In the genomic region with DNA sequence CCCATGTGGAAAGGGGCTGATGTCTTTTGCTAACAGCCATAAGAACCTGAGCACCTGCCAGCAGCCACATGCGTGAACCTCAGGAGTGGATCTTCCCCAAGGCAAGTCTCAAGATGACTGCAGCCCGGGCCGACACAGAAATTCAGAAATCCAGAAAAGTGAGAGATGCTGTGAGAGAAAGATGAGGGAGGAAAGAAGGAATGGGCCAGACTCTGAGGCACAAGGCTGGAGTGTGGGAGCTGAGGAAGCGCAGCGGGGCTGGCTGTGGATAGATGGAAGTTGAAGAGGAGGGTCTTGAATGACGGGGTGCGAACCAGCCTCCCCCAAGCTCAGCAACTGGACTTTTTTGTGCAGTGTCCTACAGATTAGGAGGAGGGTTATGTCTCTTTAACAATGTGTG, we compare ENCODE assay signal across 23 cellular contexts.
DNase-seq lines count a peak whose midpoint lies in the region; ATAC-seq, FAIRE-seq and TF ChIP-seq lines count a peak whose summit lies in the region.
"Had no signal": no experiment of that assay in that cellular context is flagged by ENCODE, and none has a peak within 500 bp of the region (broad histone marks: within the 10 kb centered on the region; RNA-seq: fewer than 3 reads in every experiment).

No MANE protein-coding gene starts in this region.

- peaks cover 18% of the 10 kb centered on the region for H3K4me1 ChIP-seq in astrocyte (ENCODE audit: insufficient read depth, low read length)
- peaks cover 10 to 20% of the 10 kb centered on the region in 2 experiments for H3K4me1 ChIP-seq in trophoblast cell (ENCODE audit: control insufficient read depth in 1 of 2, insufficient read depth in 2 of 2, low read length in 2 of 2)
- peaks cover 32% of the 10 kb centered on the region for H3K4me1 ChIP-seq in stomach smooth muscle (ENCODE audit: control insufficient read depth, insufficient read depth, low read length)
- H3K4me1 ChIP-seq in ascending aorta: peaks cover 0 to 14% of the 10 kb centered on the region in 2 donors
- H3K4me1 ChIP-seq: Caco-2, HAP-1 had no signal

- H3K23ac ChIP-seq in trophoblast cell (ENCODE audit: low read length): no peak overlapping the region

- H3K9me3 ChIP-seq in astrocyte (ENCODE audit: insufficient read depth, low read depth, low read length): no peaks in the 10 kb centered on the region
- H3K9me3 ChIP-seq in trophoblast cell (ENCODE audit: insufficient read depth, low read depth, low read length): peaks cover 3% of the 10 kb centered on the region
- no peaks in the 10 kb centered on the region for H3K9me3 ChIP-seq in stomach smooth muscle (ENCODE audit: control insufficient read depth in 2 of 2, low read length in 2 of 2)
- H3K9me3 ChIP-seq in ascending aorta: no peaks in the 10 kb centered on the region
- H3K9me3 ChIP-seq: BLaER1 treated with 17β-estradiol and CSF1 and Interleukin-3, amounts not matched to agents 10 nM and 100 nM; Caco-2; HAP-1; SJSA1 had no signal

- H3K18ac ChIP-seq in trophoblast cell (ENCODE audit: low read length): peak overlapping the region; percentile 9

- no peaks in the 10 kb centered on the region for H3K9me3 Mint-ChIP-seq in astrocyte (ENCODE audit: unreplicated experiment)
- H3K9me3 Mint-ChIP-seq: CD4-positive, alpha-beta memory T cell; GM23338 had no signal

- peak overlapping the region; percentile 30 for H2BK120ac ChIP-seq in trophoblast cell (ENCODE audit: insufficient read depth, low read length, poor library complexity)

- peak overlapping the region; percentile 12 for H4K8ac ChIP-seq in trophoblast cell (ENCODE audit: low read depth, low read length)

- H3K27me3 ChIP-seq in astrocyte (ENCODE audit: insufficient read depth, low read length) (no peaks in the 10 kb centered on the region), trophoblast cell (ENCODE audit: insufficient read depth, low read length) (no peaks in the 10 kb centered on the region), stomach smooth muscle (ENCODE audit: control insufficient read depth in 1 of 2, insufficient read depth in 2 of 2, low read length in 2 of 2) (no peaks in the 10 kb centered on the region), ascending aorta (no peaks in the 10 kb centered on the region)
- H3K27me3 ChIP-seq: BLaER1 treated with 17β-estradiol and CSF1 and Interleukin-3, amounts not matched to agents 10 nM and 100 nM; SJSA1 had no signal

- H3K14ac ChIP-seq in trophoblast cell (ENCODE audit: low read length): peak overlapping the region; percentile 27

- no peak overlapping the region for H4K12ac ChIP-seq in trophoblast cell (ENCODE audit: low read depth, low read length)

- no peak overlapping the region for H3K27ac ChIP-seq in astrocyte (ENCODE audit: low read depth, low read length)
- H3K27ac ChIP-seq in trophoblast cell (ENCODE audit: low read depth, low read length): no peak overlapping the region
- H3K27ac ChIP-seq in stomach smooth muscle (ENCODE audit: low read length): peak overlapping the region; percentile 64
- peak overlapping the region in 1 of 2 donors; percentile 57 for H3K27ac ChIP-seq in ascending aorta
- H3K27ac ChIP-seq: BLaER1 treated with 17β-estradiol and CSF1 and Interleukin-3, amounts not matched to agents 10 nM and 100 nM; SJSA1 had no signal

- TF ChIP-seq CTCF in astrocyte (IDR thresholded peaks at IDR 0.05; ENCODE audit: insufficient read depth, low read depth, low read length) (no peak), ascending aorta (IDR thresholded peaks at IDR 0.05) (no peak)

- peak; percentile 67 for DNase-seq in NCI-H2171 treated with DMSO at 0.1 percent for 48 hours (lab: John Stamatoyannopoulos, UW)
- DNase-seq in NCI-H2171 (lab: John Stamatoyannopoulos, UW): no peak
- no peak for DNase-seq in astrocyte (ENCODE audit: low read depth)
- no peak for DNase-seq in trophoblast cell
- no peak for DNase-seq in SW480 (ENCODE audit: low spot score)
- DNase-seq in ascending aorta (ENCODE audit: low spot score in 2 of 2): no peak
- DNase-seq: 8988T; Caco-2; CD4-positive, alpha-beta memory T cell; DND-41; MM.1S; NCI-H1048; NCI-H2107; NCI-H345; NCI-H774 had no signal

- no peaks in the 10 kb centered on the region for H3K79me2 ChIP-seq in astrocyte (ENCODE audit: insufficient read depth, low read length)
- H3K79me2 ChIP-seq in trophoblast cell (ENCODE audit: control insufficient read depth, insufficient read depth, low read length, poor library complexity): no peaks in the 10 kb centered on the region

- peaks cover 28% of the 10 kb centered on the region for H3K27me3 Mint-ChIP-seq in astrocyte (ENCODE audit: low read depth, unreplicated experiment)

- no peak for FAIRE-seq in astrocyte (lab: Jason Lieb, UNC)
- FAIRE-seq: GM12878 had no signal

- intact Hi-C loops in ascending aorta (cut with DNase I): loop anchor here (5.0 kb wide), 1 partner anchor 340 kb away; no protein-coding TSS in a partner anchor

- H2BK12ac ChIP-seq in trophoblast cell (ENCODE audit: low read length): peak overlapping the region; percentile 29

- H3K4ac ChIP-seq in trophoblast cell (ENCODE audit: low read depth, low read length): peak overlapping the region; percentile 19

- no peak for ATAC-seq in GM18861 (IDR thresholded peaks at IDR 0.05; ENCODE audit: unreplicated experiment)
- ATAC-seq: GM12878, GM23338, Panc1 had no signal

- peaks cover 12% of the 10 kb centered on the region for H3K79me1 ChIP-seq in trophoblast cell (ENCODE audit: low read length)

- no CpG with 5 or more reads among the region's 7 CpGs for WGBS in trophoblast cell (ENCODE audit: extremely low coverage, insufficient coverage, insufficient read length)

- H3K4me3 Mint-ChIP-seq in astrocyte (ENCODE audit: unreplicated experiment): no peak overlapping the region
- H3K4me3 Mint-ChIP-seq: CD4-positive, alpha-beta memory T cell; GM23338 had no signal

- no peaks in the 10 kb centered on the region for H3K36me3 Mint-ChIP-seq in astrocyte (ENCODE audit: low read depth, unreplicated experiment)
- H3K36me3 Mint-ChIP-seq: CD4-positive, alpha-beta memory T cell had no signal

- H3K9ac ChIP-seq in astrocyte (ENCODE audit: low read length) (no peak overlapping the region), trophoblast cell (ENCODE audit: low read length) (no peak overlapping the region), stomach smooth muscle (ENCODE audit: low read length in 2 of 2) (no peak overlapping the region)
- H3K9ac ChIP-seq: BLaER1 treated with 17β-estradiol and CSF1 and Interleukin-3, amounts not matched to agents 10 nM and 100 nM had no signal

- H3K4me3 ChIP-seq in astrocyte (ENCODE audit: insufficient read depth, low read depth, low read length): no peak overlapping the region
- no peak overlapping the region for H3K4me3 ChIP-seq in trophoblast cell (ENCODE audit: low read depth, low read length)
- H3K4me3 ChIP-seq in stomach smooth muscle (ENCODE audit: low read length in 2 of 2): no peak overlapping the region
- no peak overlapping the region for H3K4me3 ChIP-seq in ascending aorta
- H3K4me3 ChIP-seq: BLaER1 treated with 17β-estradiol and CSF1 and Interleukin-3, amounts not matched to agents 10 nM and 100 nM; GM12878; GM23338; HAP-1; SJSA1 had no signal

- no peaks in the 10 kb centered on the region for H3K36me3 ChIP-seq in astrocyte (ENCODE audit: insufficient read depth, low read length)
- H3K36me3 ChIP-seq in trophoblast cell (ENCODE audit: control insufficient read depth in 1 of 2, insufficient read depth in 2 of 2, low read length in 2 of 2): no peaks in the 10 kb centered on the region
- no peaks in the 10 kb centered on the region for H3K36me3 ChIP-seq in stomach smooth muscle (ENCODE audit: control insufficient read depth in 2 of 2, insufficient read depth in 2 of 2, low read length in 2 of 2)
- no peaks in the 10 kb centered on the region for H3K36me3 ChIP-seq in ascending aorta
- H3K36me3 ChIP-seq: BLaER1 treated with 17β-estradiol and CSF1 and Interleukin-3, amounts not matched to agents 10 nM and 100 nM; HAP-1; SJSA1 had no signal

- peak overlapping the region; percentile 22 for H2AK5ac ChIP-seq in trophoblast cell (ENCODE audit: low read length)

- H2BK5ac ChIP-seq in trophoblast cell (ENCODE audit: low read depth, low read length, poor library complexity): peak overlapping the region; percentile 45

- H2AFZ ChIP-seq in astrocyte (ENCODE audit: low read depth, low read length): no peak overlapping the region
- H2AFZ ChIP-seq in trophoblast cell (ENCODE audit: insufficient read depth, low read length, poor library complexity): no peak overlapping the region
- H2AFZ ChIP-seq: GM23338 had no signal

- peaks cover 36% of the 10 kb centered on the region for H3K4me1 Mint-ChIP-seq in astrocyte (ENCODE audit: low read depth, unreplicated experiment)
- H3K4me1 Mint-ChIP-seq: CD4-positive, alpha-beta memory T cell had no signal

- H3K4me2 ChIP-seq in astrocyte (ENCODE audit: low read length): peak overlapping the region; percentile 45
- H3K4me2 ChIP-seq in trophoblast cell (ENCODE audit: low read length): no peak overlapping the region
- H3K4me2 ChIP-seq: GM23338 had no signal

- H3K27ac Mint-ChIP-seq in astrocyte (ENCODE audit: unreplicated experiment): no peak overlapping the region
- H3K27ac Mint-ChIP-seq: CD4-positive, alpha-beta memory T cell; GM23338 had no signal

- peak overlapping the region; percentile 68 for H4K91ac ChIP-seq in trophoblast cell (ENCODE audit: low read depth, low read length)

- H4K20me1 ChIP-seq in astrocyte (ENCODE audit: insufficient read depth, low read length): no peaks in the 10 kb centered on the region
- H4K20me1 ChIP-seq: BLaER1 treated with 17β-estradiol and CSF1 and Interleukin-3, amounts not matched to agents 10 nM and 100 nM had no signal
